Comparison of ENCODE assay signal across 37 cellular contexts in the genomic region with DNA sequence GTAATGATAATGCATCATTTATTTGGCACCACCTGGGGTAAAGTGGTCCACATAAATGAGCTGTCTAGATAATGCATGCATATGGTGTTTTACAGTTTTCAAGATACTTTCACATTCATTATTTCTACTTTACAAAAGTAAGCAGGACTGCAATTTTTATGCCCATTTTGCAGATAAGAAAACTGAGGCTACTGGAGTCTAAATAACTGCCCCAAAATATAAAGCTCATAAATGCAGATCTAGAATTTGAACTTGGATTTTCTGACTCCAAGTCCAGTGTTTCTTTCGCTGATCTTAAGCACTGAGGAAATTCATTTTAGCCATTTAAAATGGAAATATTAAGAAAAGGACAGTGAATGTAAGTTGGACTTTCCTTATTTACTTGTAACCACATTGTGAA. TPM values are rescaled to one million over a fixed set of nuclear protein-coding genes. Genes with fewer than 3 reads are reported as not detected.
"Had no signal": no experiment of that assay in that cellular context is flagged by ENCODE, and none has a peak within 500 bp of the region (broad histone marks: within the 10 kb centered on the region; RNA-seq: fewer than 3 reads in every experiment).

No MANE protein-coding gene starts in this region.

- H3K4me3 ChIP-seq: MG63 had no signal

- H3K9me3 ChIP-seq: MG63 had no signal

- H3K27me3 ChIP-seq: MG63 had no signal

- H3K36me3 ChIP-seq: MG63 had no signal

- DNase-seq: Karpas-422, Kasumi-1, MG63, MM.1S, MV-4-11, NCI-H1048, NCI-H1092, NCI-H1092 treated with DMSO at 0.1 percent for 48 hours, NCI-H1105, NCI-H1105 treated with DMSO at 0.1 percent for 48 hours, NCI-H1417, NCI-H1417 treated with DMSO at 0.1 percent for 48 hours, NCI-H1436, NCI-H1436 treated with DMSO at 0.1 percent for 48 hours, NCI-H146, NCI-H1694, NCI-H1694 treated with DMSO at 0.1 percent for 48 hours, NCI-H187, NCI-H187 treated with DMSO at 0.1 percent for 48 hours, NCI-H1930, NCI-H2029, NCI-H2029 treated with DMSO at 0.1 percent for 48 hours, NCI-H2081, NCI-H2081 treated with DMSO at 0.1 percent for 48 hours, NCI-H2107, NCI-H2171, NCI-H2171 treated with DMSO at 0.1 percent for 48 hours, NCI-H2227 treated with DMSO at 0.1 percent for 48 hours, NCI-H226, NCI-H345, NCI-H446, NCI-H446 treated with DMSO at 0.1 percent for 48 hours, NCI-H510A, NCI-H510A treated with DMSO at 0.1 percent for 48 hours had no signal

RNA-seq across cellular contexts. Expression of a gene that starts 36.5 kb away (rescaled TPM):
- total RNA-seq: LHCN-M2, M059J, NCI-H460 had no signal
